In the genomic region with DNA sequence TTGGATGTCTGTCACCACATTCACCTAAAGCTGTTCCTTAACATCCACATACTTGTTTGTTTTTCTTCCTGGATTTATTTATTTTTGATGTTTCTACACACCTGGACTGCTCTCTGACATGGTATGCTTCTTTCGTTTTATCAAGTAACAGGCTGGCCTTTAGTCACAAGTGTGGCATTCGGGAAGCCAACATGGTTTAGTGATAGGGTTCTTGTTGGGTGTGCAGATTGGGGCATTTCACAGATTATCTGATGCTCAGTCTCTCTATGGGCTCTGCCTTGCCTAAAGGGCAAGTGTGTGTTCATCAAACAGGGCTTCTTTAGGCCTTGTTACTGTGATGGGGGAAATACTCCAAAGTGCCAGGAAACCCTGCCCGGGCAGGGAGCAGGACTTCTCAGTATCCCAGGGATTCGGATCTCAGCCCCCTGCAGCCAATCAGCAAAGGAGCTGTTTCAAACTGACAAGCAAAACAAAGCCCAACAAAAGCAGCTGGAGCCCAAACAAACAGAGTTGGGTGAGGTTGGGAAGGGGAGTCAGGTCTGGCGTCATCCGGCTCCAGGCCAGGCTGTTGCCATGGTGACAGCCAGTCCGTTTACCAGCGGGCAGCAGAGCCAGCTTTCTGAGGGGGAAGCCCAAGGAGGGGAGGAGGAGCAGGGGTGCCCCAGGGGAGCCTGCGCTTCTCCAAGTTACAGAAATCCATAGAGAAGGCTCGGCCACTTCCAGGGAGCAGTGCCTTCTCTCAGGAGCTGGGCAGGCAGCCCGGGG, we compare ENCODE assay signal across 8 cellular contexts. TPM values are rescaled to one million over a fixed set of nuclear protein-coding genes. Genes with fewer than 3 reads are reported as not detected.
DNase-seq lines count a peak whose midpoint lies in the region; ATAC-seq and TF ChIP-seq lines count a peak whose summit lies in the region.

No MANE protein-coding gene starts in this region.

- H2AFZ ChIP-seq in osteoblast (ENCODE audit: low read length), result peak overlapping the region; percentile 90

- H3K79me2 ChIP-seq in osteoblast (ENCODE audit: insufficient read depth, low read length), result no peaks in the 10 kb centered on the region

- H3K4me2 ChIP-seq in osteoblast (ENCODE audit: insufficient read depth, low read length), result peak overlapping the region; percentile 70

- DNase-seq in H7, result peak; percentile 93
- peak; percentile 68 for DNase-seq in glomerular endothelial cell (ENCODE audit: extremely low read depth, low read depth, low spot score)
- peak; percentile 76 for DNase-seq in osteoblast (ENCODE audit: insufficient read length, low spot score, missing footprints)
- DNase-seq in activated CD8-positive, alpha-beta memory T cell treated with anti-CD3 and anti-CD28 coated beads for 24 hours, result no peak
- no peak for DNase-seq in NK-92 treated with Interleukin-12 subunit alpha and Interleukin-12 subunit beta, amount 100 ng/mL, for 24 hours (lab: John Stamatoyannopoulos, UW)
- no peak for DNase-seq in KBM-7
- no peak for DNase-seq in stimulated activated CD4-positive, alpha-beta T cell treated with anti-CD3 and anti-CD28 coated beads, Interleukin-12 subunit alpha, Interleukin-12 subunit beta, amount 100 ng/mL, for 4 hours

- peaks cover 23% of the 10 kb centered on the region for H3K4me1 ChIP-seq in osteoblast (ENCODE audit: insufficient read depth, low read length)

- H3K4me3 ChIP-seq in H7 (ENCODE audit: insufficient read depth, low read depth, low read length) (no peak overlapping the region), osteoblast (ENCODE audit: insufficient read depth, low read length) (peak overlapping the region; percentile 54)

- H4K20me1 ChIP-seq in osteoblast (ENCODE audit: insufficient read depth, low read length), result no peaks in the 10 kb centered on the region

- no peaks in the 10 kb centered on the region for H3K9me3 ChIP-seq in osteoblast (ENCODE audit: low read depth, low read length)

- TF ChIP-seq CTCF in osteoblast (IDR thresholded peaks at IDR 0.05; ENCODE audit: extremely low read depth, low read depth, low read length), result no peak

- H3K36me3 ChIP-seq in H7 (replicated peaks; ENCODE audit: control insufficient read depth, insufficient read depth, low read length) (no peaks in the 10 kb centered on the region), osteoblast (ENCODE audit: insufficient read depth, low read length) (no peaks in the 10 kb centered on the region)

- no peaks in the 10 kb centered on the region for H3K27me3 ChIP-seq in H7 (ENCODE audit: control insufficient read depth, insufficient read depth, low read length)
- no peaks in the 10 kb centered on the region for H3K27me3 ChIP-seq in osteoblast (ENCODE audit: insufficient read depth, low read length)

- H3K27ac ChIP-seq in osteoblast (ENCODE audit: low read depth, low read length), result peak overlapping the region; percentile 61

- peak; percentile 66 for ATAC-seq in SK-N-SH treated with all-trans-retinoic acid at 6 μM for 48 hours

- in situ Hi-C loops in KBM-7 (cut with MboI; ENCODE audit: low pct_unique_long_range_greater_than_20kb, low sequenced_read_pairs), result no loop called here

TF ChIP-seq in SK-N-SH treated with all-trans-retinoic acid at 6 μM for 48 hours, 23 proteins besides CTCF, POLR2A, EP300 and RAD21:
- TF ChIP-seq ZFP3 (CRISPR knock-in tag; IDR thresholded peaks at IDR 0.05) (0 out of 2 replicates have a peak, but pooled peaks have one; percentile 71), TOX (CRISPR knock-in tag; IDR thresholded peaks at IDR 0.05; ENCODE audit: borderline replicate concordance) (no peak)
- TF ChIP-seq, protein P1, sequence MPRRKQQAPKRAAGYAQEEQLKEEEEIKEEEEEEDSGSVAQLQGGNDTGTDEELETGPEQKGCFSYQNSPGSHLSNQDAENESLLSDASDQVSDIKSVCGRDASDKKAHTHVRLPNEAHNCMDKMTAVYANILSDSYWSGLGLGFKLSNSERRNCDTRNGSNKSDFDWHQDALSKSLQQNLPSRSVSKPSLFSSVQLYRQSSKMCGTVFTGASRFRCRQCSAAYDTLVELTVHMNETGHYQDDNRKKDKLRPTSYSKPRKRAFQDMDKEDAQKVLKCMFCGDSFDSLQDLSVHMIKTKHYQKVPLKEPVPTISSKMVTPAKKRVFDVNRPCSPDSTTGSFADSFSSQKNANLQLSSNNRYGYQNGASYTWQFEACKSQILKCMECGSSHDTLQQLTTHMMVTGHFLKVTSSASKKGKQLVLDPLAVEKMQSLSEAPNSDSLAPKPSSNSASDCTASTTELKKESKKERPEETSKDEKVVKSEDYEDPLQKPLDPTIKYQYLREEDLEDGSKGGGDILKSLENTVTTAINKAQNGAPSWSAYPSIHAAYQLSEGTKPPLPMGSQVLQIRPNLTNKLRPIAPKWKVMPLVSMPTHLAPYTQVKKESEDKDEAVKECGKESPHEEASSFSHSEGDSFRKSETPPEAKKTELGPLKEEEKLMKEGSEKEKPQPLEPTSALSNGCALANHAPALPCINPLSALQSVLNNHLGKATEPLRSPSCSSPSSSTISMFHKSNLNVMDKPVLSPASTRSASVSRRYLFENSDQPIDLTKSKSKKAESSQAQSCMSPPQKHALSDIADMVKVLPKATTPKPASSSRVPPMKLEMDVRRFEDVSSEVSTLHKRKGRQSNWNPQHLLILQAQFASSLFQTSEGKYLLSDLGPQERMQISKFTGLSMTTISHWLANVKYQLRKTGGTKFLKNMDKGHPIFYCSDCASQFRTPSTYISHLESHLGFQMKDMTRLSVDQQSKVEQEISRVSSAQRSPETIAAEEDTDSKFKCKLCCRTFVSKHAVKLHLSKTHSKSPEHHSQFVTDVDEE (CRISPR knock-in tag; IDR thresholded peaks at IDR 0.05), result peak; percentile 55; the same call in 1 of the 2 replicates
- TF ChIP-seq, protein P2, sequence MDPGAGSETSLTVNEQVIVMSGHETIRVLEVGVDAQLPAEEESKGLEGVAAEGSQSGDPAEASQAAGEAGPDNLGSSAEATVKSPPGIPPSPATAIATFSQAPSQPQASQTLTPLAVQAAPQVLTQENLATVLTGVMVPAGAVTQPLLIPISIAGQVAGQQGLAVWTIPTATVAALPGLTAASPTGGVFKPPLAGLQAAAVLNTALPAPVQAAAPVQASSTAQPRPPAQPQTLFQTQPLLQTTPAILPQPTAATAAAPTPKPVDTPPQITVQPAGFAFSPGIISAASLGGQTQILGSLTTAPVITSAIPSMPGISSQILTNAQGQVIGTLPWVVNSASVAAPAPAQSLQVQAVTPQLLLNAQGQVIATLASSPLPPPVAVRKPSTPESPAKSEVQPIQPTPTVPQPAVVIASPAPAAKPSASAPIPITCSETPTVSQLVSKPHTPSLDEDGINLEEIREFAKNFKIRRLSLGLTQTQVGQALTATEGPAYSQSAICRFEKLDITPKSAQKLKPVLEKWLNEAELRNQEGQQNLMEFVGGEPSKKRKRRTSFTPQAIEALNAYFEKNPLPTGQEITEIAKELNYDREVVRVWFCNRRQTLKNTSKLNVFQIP (CRISPR knock-in tag; IDR thresholded peaks at IDR 0.05; ENCODE audit: borderline replicate concordance, low read depth), result no peak
- TF ChIP-seq, protein P3, sequence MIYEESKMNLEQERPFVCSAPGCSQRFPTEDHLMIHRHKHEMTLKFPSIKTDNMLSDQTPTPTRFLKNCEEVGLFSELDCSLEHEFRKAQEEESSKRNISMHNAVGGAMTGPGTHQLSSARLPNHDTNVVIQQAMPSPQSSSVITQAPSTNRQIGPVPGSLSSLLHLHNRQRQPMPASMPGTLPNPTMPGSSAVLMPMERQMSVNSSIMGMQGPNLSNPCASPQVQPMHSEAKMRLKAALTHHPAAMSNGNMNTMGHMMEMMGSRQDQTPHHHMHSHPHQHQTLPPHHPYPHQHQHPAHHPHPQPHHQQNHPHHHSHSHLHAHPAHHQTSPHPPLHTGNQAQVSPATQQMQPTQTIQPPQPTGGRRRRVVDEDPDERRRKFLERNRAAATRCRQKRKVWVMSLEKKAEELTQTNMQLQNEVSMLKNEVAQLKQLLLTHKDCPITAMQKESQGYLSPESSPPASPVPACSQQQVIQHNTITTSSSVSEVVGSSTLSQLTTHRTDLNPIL (CRISPR knock-in tag; IDR thresholded peaks at IDR 0.05; ENCODE audit: low read depth), result 0 out of 2 replicates have a peak, but pooled peaks have one; percentile 11

RNA-seq across cellular contexts. Expression of a gene that starts 31.8 kb away (rescaled TPM):
- total RNA-seq in H7 (2014; rRNA removed; shearing (Covaris generic)), result 14.2 and 217 TPM in 2 replicates
- total RNA-seq in glomerular endothelial cell (5.9 and 79.9 TPM in 2 replicates), osteoblast (42.3 and 63.6 TPM in 2 replicates)

Comparison
In these comparisons a context has a peak if more than half of its experiments do, and no peak if none do; other contexts are left out.
1. DNase-seq: peak in H7 (single experiment), glomerular endothelial cell (single experiment) and osteoblast (single experiment); none in activated CD8-positive, alpha-beta memory T cell treated with anti-CD3 and anti-CD28 coated beads for 24 hours (single experiment), NK-92 treated with Interleukin-12 subunit alpha and Interleukin-12 subunit beta, amount 100 ng/mL, for 24 hours (single experiment), KBM-7 (single experiment) and stimulated activated CD4-positive, alpha-beta T cell treated with anti-CD3 and anti-CD28 coated beads, Interleukin-12 subunit alpha, Interleukin-12 subunit beta, amount 100 ng/mL, for 4 hours (single experiment).